ENCODE assay signal across 19 cellular contexts in the genomic region with DNA sequence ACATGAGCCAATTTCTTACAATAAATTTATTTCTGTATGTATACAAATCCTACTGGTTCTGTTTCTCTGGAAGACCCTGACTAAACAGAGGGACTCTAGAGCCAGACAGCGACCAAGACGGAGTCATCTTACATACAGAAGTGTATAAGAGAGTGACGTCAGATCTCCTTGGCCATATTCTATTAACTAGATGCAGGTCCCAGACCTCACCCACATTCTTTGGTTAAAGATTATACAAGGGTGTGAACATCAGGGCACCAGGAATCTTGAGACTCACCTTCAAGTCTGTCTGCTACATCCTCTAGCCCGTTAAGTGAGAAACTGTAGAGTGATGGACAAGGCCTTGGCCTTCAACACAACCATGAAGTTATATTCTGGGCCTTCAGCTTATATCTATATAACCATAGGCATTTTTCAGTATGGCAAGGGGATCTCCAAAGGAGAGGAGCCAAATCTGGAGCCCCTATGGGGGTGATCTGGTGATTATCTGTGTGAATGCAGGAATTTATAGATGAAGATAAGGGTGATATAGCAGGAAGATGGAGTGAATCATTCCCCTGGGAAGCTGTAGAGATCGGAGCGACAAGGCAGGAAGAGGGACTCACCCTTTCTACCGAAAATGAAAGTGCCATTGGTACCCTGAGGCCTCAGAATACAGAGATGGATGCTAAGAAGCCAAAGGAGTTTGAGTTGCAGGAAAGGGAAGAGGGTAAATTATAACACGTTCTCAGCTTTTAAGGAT.
"Had no signal": no experiment of that assay in that cellular context is flagged by ENCODE, and none has a peak within 500 bp of the region (broad histone marks: within the 10 kb centered on the region; RNA-seq: fewer than 3 reads in every experiment).

No MANE protein-coding gene starts in this region.

- FAIRE-seq: keratinocyte, pancreas, urothelium cell line had no signal

- H3K27ac Mint-ChIP-seq: immature natural killer cell; memory B cell; natural killer cell treated with Interleukin-12 subunit alpha and Interleukin-12 subunit beta and Interleukin-15 and Interleukin-18, amount 100 ng/mL, for 72 hours; progenitor cell of endocrine pancreas; type B pancreatic cell had no signal

- ATAC-seq: gastrocnemius medialis; heart right ventricle; left cardiac atrium; lower lobe of right lung; natural killer cell treated with Interleukin-12 subunit alpha and Interleukin-12 subunit beta and Interleukin-15 and Interleukin-18, amount 100 ng/mL, for 72 hours; pancreas; right cardiac atrium had no signal

- H3K4me3 Mint-ChIP-seq: immature natural killer cell; memory B cell; natural killer cell treated with Interleukin-12 subunit alpha and Interleukin-12 subunit beta and Interleukin-15 and Interleukin-18, amount 100 ng/mL, for 72 hours; type B pancreatic cell had no signal

- H3K27me3 Mint-ChIP-seq: memory B cell, progenitor cell of endocrine pancreas, type B pancreatic cell had no signal

- H3K4me1 Mint-ChIP-seq: immature natural killer cell, memory B cell had no signal

- DNase-seq: effector CD8-positive, alpha-beta T cell; gastrocnemius medialis; heart right ventricle; immature natural killer cell; left cardiac atrium; left ventricle myocardium inferior; lower lobe of right lung; midbrain; occipital lobe; pancreas; right cardiac atrium; stimulated activated CD4-positive, alpha-beta T cell treated with anti-CD3 and anti-CD28 coated beads, Interleukin-2, amount 100 ng/mL, for 48 hours; stimulated activated naive CD4-positive, alpha-beta T cell treated with Interleukin-2 at 50 U/mL for 16 hours had no signal

- H3K36me3 Mint-ChIP-seq: immature natural killer cell; memory B cell; natural killer cell treated with Interleukin-12 subunit alpha and Interleukin-12 subunit beta and Interleukin-15 and Interleukin-18, amount 100 ng/mL, for 72 hours; type B pancreatic cell had no signal

- H3K9me3 Mint-ChIP-seq: immature natural killer cell; memory B cell; natural killer cell treated with Interleukin-12 subunit alpha and Interleukin-12 subunit beta and Interleukin-15 and Interleukin-18, amount 100 ng/mL, for 72 hours had no signal
